In genomic region chr11:66071326-66071870, GRCh38 we compare ENCODE assay signal across 8 cellular contexts. TPM values are rescaled to one million over a fixed set of nuclear protein-coding genes. Genes with fewer than 3 reads are reported as not detected.
A peak's percentile ranks its signal among the peaks of the same experiment; 100 is the strongest.
DNase-seq lines count a peak whose midpoint lies in the region; ATAC-seq, FAIRE-seq and TF ChIP-seq lines count a peak whose summit lies in the region.

No MANE protein-coding gene starts in this region.

- WGBS in H1 (ENCODE audit: extremely low coverage in 1 of 2, insufficient coverage in 1 of 2, insufficient read length in 1 of 2, insufficient replicate concordance in 2 of 2, low coverage in 1 of 2, low lambda C conversion rate in 2 of 2, missing lambda C conversion rate in 1 of 2), 2 experiments: 64% methylated on average over 5 of the region's 5 CpGs; no CpG with 5 or more reads in 1 of the 2 experiments
- 13 to 15% (median 15%) methylated on average over 5 of the region's 5 CpGs for WGBS in ovary, 3 donors

- no peak overlapping the region for H3K56ac ChIP-seq in H1 (replicated peaks; ENCODE audit: insufficient read length, low read depth, low read length)

- H3K9ac ChIP-seq in H1 (replicated peaks in 1 of 4; ENCODE audit: extremely low read depth in 1 of 4, low read depth in 3 of 4, low read length in 3 of 4): peak overlapping the region in 1 of 4 experiments; percentile 0; a peak in 1 of 7 replicates

- H3K36me3 ChIP-seq in Panc1 (ENCODE audit: control insufficient read depth, insufficient read depth, low read length) (peaks cover 10% of the 10 kb centered on the region), H1 (ENCODE audit: control insufficient read depth in 2 of 4, insufficient read depth in 4 of 4, low read length in 3 of 4) (peaks cover 5 to 26% (median 20%) of the 10 kb centered on the region in 4 experiments), ovary (no peaks in the 10 kb centered on the region)

- no TSS peak for BruUV-seq in Panc1 (replicated peaks; lab: Mats Ljungman, UMichigan)

- DNase-seq in ELR (ENCODE audit: low read depth): peak; percentile 29
- no peak for DNase-seq in Panc1 (ENCODE audit: low read depth, low spot score)
- DNase-seq in H1 (ENCODE audit: low read depth in 1 of 2, low spot score in 2 of 2): no peak
- DNase-seq in ovary: peak in 1 of 5 donors; percentile 4
- no peak for DNase-seq in omental fat pad (ENCODE audit: low spot score)
- DNase-seq in NCI-H2029 (lab: John Stamatoyannopoulos, UW): no peak
- no peak for DNase-seq in NCI-H345 (lab: John Stamatoyannopoulos, UW)
- DNase-seq in ecto neural progenitor cell (ENCODE audit: low spot score): no peak

- H3K9me3 ChIP-seq in Panc1 (ENCODE audit: control insufficient read depth, insufficient read depth, low read depth, low read length): no peaks in the 10 kb centered on the region
- no peaks in the 10 kb centered on the region for H3K9me3 ChIP-seq in H1 (ENCODE audit: insufficient read depth in 2 of 2, low read depth in 1 of 2, low read length in 1 of 2)
- H3K9me3 ChIP-seq in ovary: no peaks in the 10 kb centered on the region

- ATAC-seq in Panc1: no peak
- ATAC-seq in omental fat pad (ENCODE audit: low FRiP score): no peak

- intact Hi-C loops in Panc1 (cut with micrococcal nuclease; ENCODE audit: unreplicated experiment): no loop called here
- intact Hi-C loops in ovary (cut with DNase I): no loop called here

- no peak overlapping the region for H3K14ac ChIP-seq in H1 (ENCODE audit: insufficient read length)

- no peak for TF ChIP-seq CTCF in Panc1 (IDR thresholded peaks at IDR 0.05)
- TF ChIP-seq CTCF in H1 (IDR thresholded peaks at IDR 0.05; ENCODE audit: control extremely low read depth in 1 of 3, insufficient read depth in 1 of 3, low read depth in 1 of 3, low read length in 3 of 3): no peak
- TF ChIP-seq CTCF in ovary (IDR thresholded peaks at IDR 0.05): no peak
- no peak for TF ChIP-seq CTCF in omental fat pad (IDR thresholded peaks at IDR 0.05)

- H2BK12ac ChIP-seq in H1 (ENCODE audit: low read depth, low read length): no peak overlapping the region

- H4K8ac ChIP-seq in H1 (ENCODE audit: extremely low read depth, insufficient read depth, low read length): no peak overlapping the region

- H2BK15ac ChIP-seq in H1 (ENCODE audit: low read length): no peak overlapping the region

- H2BK5ac ChIP-seq in H1 (ENCODE audit: low read depth, low read length): no peak overlapping the region

- H4K20me1 ChIP-seq in H1 (replicated peaks in 1 of 2; ENCODE audit: control insufficient read depth in 1 of 2, insufficient read depth in 2 of 2, low read length in 2 of 2): peaks cover 2 to 17% of the 10 kb centered on the region in 2 experiments

- no peak overlapping the region for H2BK120ac ChIP-seq in H1 (replicated peaks; ENCODE audit: low read depth, low read length)

- H2BK20ac ChIP-seq in H1 (ENCODE audit: low read length): no peak overlapping the region

- POLR2A ChIA-PET in Panc1 (lab: Charles Lee) (interaction anchor here (0.6 to 1.5 kb wide), 2 partner anchors 15 to 19 kb away, joined by 3 to 4 read pairs; partner anchors contain the start of gene SF3B2), H1 (lab: Charles Lee; ENCODE audit: partially characterized antibody) (interaction anchor here (0.7 to 9.7 kb wide), 10 partner anchors 8 to 501 kb away, joined by 3 to 150 read pairs (median 4); partner anchors contain the start of genes GAL3ST3, SF3B2 and ZNRD2)

- no peaks in the 10 kb centered on the region for H3K27me3 ChIP-seq in Panc1 (ENCODE audit: control insufficient read depth, insufficient read depth, low read length)
- H3K27me3 ChIP-seq in H1 (replicated peaks in 1 of 4; ENCODE audit: control insufficient read depth in 3 of 4, extremely low read depth in 1 of 4, insufficient read depth in 3 of 4, low read length in 3 of 4): no peaks in the 10 kb centered on the region
- H3K27me3 ChIP-seq in ovary: no peaks in the 10 kb centered on the region

- FAIRE-seq in H1 (lab: Jason Lieb, UNC): no peak

- no peak for TF ChIP-seq RAD21 in H1 (IDR thresholded peaks at IDR 0.05 in 1 of 2, conservative IDR thresholded peaks at IDR 0.05 in 1 of 2; ENCODE audit: low read depth in 2 of 2, low read length in 2 of 2)

- H3K4ac ChIP-seq in H1 (replicated peaks; ENCODE audit: insufficient read length, low read depth, low read length): no peak overlapping the region

- H3K4me1 ChIP-seq in Panc1 (ENCODE audit: control insufficient read depth, insufficient read depth, low read length) (peaks cover 27% of the 10 kb centered on the region), H1 (replicated peaks in 1 of 4; ENCODE audit: control insufficient read depth in 3 of 4, insufficient read depth in 4 of 4, low read length in 3 of 4) (peaks cover 5 to 13% (median 8%) of the 10 kb centered on the region in 4 experiments; a peak in 6 of 7 replicates), ovary (ENCODE audit: insufficient read depth) (peaks cover 12% of the 10 kb centered on the region)

- peak overlapping the region; percentile 73 to 79 for H3K4me3 ChIP-seq in Panc1 (ENCODE audit: low read depth in 2 of 2, low read length in 2 of 2)
- peak overlapping the region; percentile 43 to 90 (median 63) for H3K4me3 ChIP-seq in H1 (ENCODE audit: extremely low read depth in 1 of 4, insufficient read depth in 2 of 4, low read depth in 3 of 4, low read length in 4 of 4)
- peak overlapping the region; percentile 58 for H3K4me3 ChIP-seq in ovary

- H3K18ac ChIP-seq in H1 (ENCODE audit: extremely low read depth, low read length): no peak overlapping the region

- peaks cover 0 to 13% of the 10 kb centered on the region in 2 experiments; a peak in 2 of 4 replicates for H3K79me2 ChIP-seq in H1 (ENCODE audit: control insufficient read depth in 1 of 2, insufficient read depth in 2 of 2, low read length in 2 of 2)

- H3K27ac ChIP-seq in Panc1 (ENCODE audit: low read length) (peak overlapping the region; percentile 78), H1 (ENCODE audit: low read depth, low read length) (no peak overlapping the region), ovary (peak overlapping the region; percentile 47 to 82)

- H2AFZ ChIP-seq in H1 (ENCODE audit: low read length): no peak overlapping the region

- no peak overlapping the region for H4K91ac ChIP-seq in H1 (replicated peaks; ENCODE audit: insufficient read length, low read length)

- TF ChIP-seq EP300 in H1 (IDR thresholded peaks at IDR 0.05; ENCODE audit: borderline replicate concordance in 1 of 2, low read depth in 2 of 2, low read length in 2 of 2): no peak
- no peak for TF ChIP-seq EP300 in ovary (IDR thresholded peaks at IDR 0.05)

- in situ Hi-C loops in Panc1 (cut with HindIII; ENCODE audit: low pct_unique_long_range_greater_than_20kb, low sequenced_read_pairs): no loop called here

- no peaks in the 10 kb centered on the region; the same call in 1 of the 2 replicates for H3K79me1 ChIP-seq in H1 (ENCODE audit: low read depth, low read length)

- TF ChIP-seq POLR2A in H1 (IDR thresholded peaks at IDR 0.05; ENCODE audit: control extremely low read depth in 1 of 2, low read depth in 2 of 2, low read length in 2 of 2) (no peak), ovary (IDR thresholded peaks at IDR 0.05) (no peak)

- H2AK5ac ChIP-seq in H1 (ENCODE audit: low read depth, low read length): no peak overlapping the region

- H3K23ac ChIP-seq in H1 (ENCODE audit: insufficient read length): no peak overlapping the region

- no peaks in the 10 kb centered on the region; the same call in 1 of the 2 replicates for H3K23me2 ChIP-seq in H1 (ENCODE audit: low read depth, low read length)

- CTCF ChIA-PET in Panc1 (lab: Charles Lee): interaction anchor here (0.8 to 1.0 kb wide), 3 partner anchors 19 to 79 kb away, joined by 4 to 6 read pairs (median 4); partner anchors contain the start of gene SF3B2
- CTCF ChIA-PET in H1 (lab: Charles Lee; ENCODE audit: partially characterized antibody): interaction anchor here (1.0 to 6.8 kb wide), 6 partner anchors 19 to 63 kb away, joined by 3 to 73 read pairs (median 4); partner anchors contain the start of gene SF3B2

- peak overlapping the region; percentile 75 to 85 for H3K4me2 ChIP-seq in H1 (ENCODE audit: insufficient read depth in 1 of 2, low read depth in 2 of 2, low read length in 2 of 2)

- no peak overlapping the region for H4K5ac ChIP-seq in H1 (ENCODE audit: insufficient read length, low read depth, low read length)

RNA-seq across cellular contexts. Expression of gene PACS1, which starts 1.3 kb away (rescaled TPM):
- total RNA-seq in Panc1 (2021; ENCODE audit: unreplicated experiment) (91.8 TPM), ovary (10 to 100 TPM; 22.4 to 83.9 (median 73.9) TPM), omental fat pad (10 to 100 TPM; 24.5 to 41.1 (median 38.0) TPM)
- 106 TPM for polyA plus RNA-seq in Panc1 (2012; ENCODE audit: insufficient read length)
- total RNA-seq in H1 (2021; fragmentation: NEBNext Ultra II Directional; extraction: Animal tissue kit (Norgen Biotek cat#: 25700)): 34.4 and 36.0 TPM in 2 replicates
- polyA plus RNA-seq in H1 (2011; rRNA removed) (11.5 and 20.4 TPM in 2 replicates), ovary (10 to 100 TPM; 31.3 to 92.9 TPM)
- polyA plus RNA-seq in H1 (2011; cell fraction: cytosol; rRNA removed): 8.6 TPM
- 29.2 TPM for polyA plus RNA-seq in H1 (2011; cell fraction: nucleus; rRNA removed)
- polyA plus RNA-seq in H1 (2012, experiment 1 of 2): 22.0 to 27.8 TPM (median 25.4 TPM) in 4 replicates
- 16.7 TPM for polyA plus RNA-seq in H1 (2012, experiment 2 of 2)
- 15.2 TPM for polyA plus RNA-seq in H1 (2013, experiment 1 of 2)
- 15.8 TPM for polyA plus RNA-seq in H1 (2013, experiment 2 of 2)
- 43.7 and 45.1 TPM in 2 replicates for polyA minus RNA-seq in H1 (2011; rRNA and poly(A)+ RNA removed)
- polyA minus RNA-seq in H1 (2011; cell fraction: cytosol; rRNA and poly(A)+ RNA removed): 23.3 TPM
- polyA minus RNA-seq in H1 (2011; cell fraction: nucleus; rRNA and poly(A)+ RNA removed): 31.5 TPM

RNA-seq across cellular contexts. Expression of gene SF3B2, which starts 19.2 kb away (rescaled TPM):
- total RNA-seq in Panc1 (2021; ENCODE audit: unreplicated experiment) (271 TPM), ovary (100 to 1,000 TPM; 113 to 199 (median 189) TPM), omental fat pad (100 to 1,000 TPM in 3 of 4 donors, 10 to 100 TPM in 1; 98.9 to 173 (median 140) TPM)
- polyA plus RNA-seq in Panc1 (2012; ENCODE audit: insufficient read length): 244 TPM
- 231 and 237 TPM in 2 replicates for total RNA-seq in H1 (2021; fragmentation: NEBNext Ultra II Directional; extraction: Animal tissue kit (Norgen Biotek cat#: 25700))
- polyA plus RNA-seq in H1 (2011; rRNA removed) (182 and 270 TPM in 2 replicates), ovary (100 to 1,000 TPM; 132 to 203 TPM)
- polyA plus RNA-seq in H1 (2011; cell fraction: cytosol; rRNA removed): 135 TPM
- polyA plus RNA-seq in H1 (2011; cell fraction: nucleus; rRNA removed): 127 TPM
- 215 to 234 TPM (median 231 TPM) in 4 replicates for polyA plus RNA-seq in H1 (2012, experiment 1 of 2)
- polyA plus RNA-seq in H1 (2012, experiment 2 of 2): 164 TPM
- polyA plus RNA-seq in H1 (2013, experiment 1 of 2): 132 TPM
- polyA plus RNA-seq in H1 (2013, experiment 2 of 2): 130 TPM
- 42.1 and 54.9 TPM in 2 replicates for polyA minus RNA-seq in H1 (2011; rRNA and poly(A)+ RNA removed)
- 64.2 TPM for polyA minus RNA-seq in H1 (2011; cell fraction: cytosol; rRNA and poly(A)+ RNA removed)
- 50.8 TPM for polyA minus RNA-seq in H1 (2011; cell fraction: nucleus; rRNA and poly(A)+ RNA removed)

RNA-seq across cellular contexts. Expression of gene GAL3ST3, which starts 22.4 kb away (rescaled TPM):
- not detected for total RNA-seq in Panc1 (2021; ENCODE audit: unreplicated experiment)
- not detected for polyA plus RNA-seq in Panc1 (2012; ENCODE audit: insufficient read length)
- 21.1 and 21.4 TPM in 2 replicates for total RNA-seq in H1 (2021; fragmentation: NEBNext Ultra II Directional; extraction: Animal tissue kit (Norgen Biotek cat#: 25700))
- polyA plus RNA-seq in H1 (2011; rRNA removed): 21.1 and 35.0 TPM in 2 replicates
- polyA plus RNA-seq in H1 (2011; cell fraction: cytosol; rRNA removed): 17.0 TPM
- polyA plus RNA-seq in H1 (2011; cell fraction: nucleus; rRNA removed): 26.0 TPM
- polyA plus RNA-seq in H1 (2012, experiment 1 of 2): 10.8 to 19.1 TPM (median 17.8 TPM) in 4 replicates
- 15.7 TPM for polyA plus RNA-seq in H1 (2012, experiment 2 of 2)
- polyA plus RNA-seq in H1 (2013, experiment 1 of 2): 24.0 TPM
- 27.1 TPM for polyA plus RNA-seq in H1 (2013, experiment 2 of 2)
- 4.0 and 4.9 TPM in 2 replicates for polyA minus RNA-seq in H1 (2011; rRNA and poly(A)+ RNA removed)
- 14.5 TPM for polyA minus RNA-seq in H1 (2011; cell fraction: cytosol; rRNA and poly(A)+ RNA removed)
- 14.6 TPM for polyA minus RNA-seq in H1 (2011; cell fraction: nucleus; rRNA and poly(A)+ RNA removed)
- total RNA-seq in ovary: 1 to 10 TPM in 1 of 7 donors, under 1 TPM in 3, not detected in 3; 0.20 to 3.3 (median 0.70) TPM
- polyA plus RNA-seq in ovary: under 1 TPM in 1 of 2 donors, not detected in 1; 0.08 TPM
- 1 to 10 TPM in 1 of 4 donors, under 1 TPM in 1, not detected in 2; 0.19 to 1.2 TPM for total RNA-seq in omental fat pad

RNA-seq across cellular contexts. Expression of gene CATSPER1, which starts 45.1 kb away (rescaled TPM):
- total RNA-seq in Panc1 (2021; ENCODE audit: unreplicated experiment): 0.15 TPM
- polyA plus RNA-seq in Panc1 (2012; ENCODE audit: insufficient read length): 0.41 TPM
- total RNA-seq in H1 (2021; fragmentation: NEBNext Ultra II Directional; extraction: Animal tissue kit (Norgen Biotek cat#: 25700)): not detected in 2 replicates
- polyA plus RNA-seq in H1 (2011; rRNA removed): not detected in 2 replicates
- not detected for polyA plus RNA-seq in H1 (2011; cell fraction: cytosol; rRNA removed)
- polyA plus RNA-seq in H1 (2011; cell fraction: nucleus; rRNA removed): 0.07 TPM
- polyA plus RNA-seq in H1 (2012, experiment 1 of 2): not detected in 4 replicates
- polyA plus RNA-seq in H1 (2012, experiment 2 of 2): not detected
- polyA plus RNA-seq in H1 (2013, experiment 1 of 2): not detected
- not detected for polyA plus RNA-seq in H1 (2013, experiment 2 of 2)
- polyA minus RNA-seq in H1 (2011; rRNA and poly(A)+ RNA removed): not detected in 2 replicates
- polyA minus RNA-seq in H1 (2011; cell fraction: cytosol; rRNA and poly(A)+ RNA removed): not detected
- not detected for polyA minus RNA-seq in H1 (2011; cell fraction: nucleus; rRNA and poly(A)+ RNA removed)
- total RNA-seq in ovary: under 1 TPM in 1 of 7 donors, not detected in 6; 0.25 TPM
- polyA plus RNA-seq in ovary: not detected
- total RNA-seq in omental fat pad: under 1 TPM in 2 of 4 donors, not detected in 2; 0.24 to 0.69 TPM

RNA-seq across cellular contexts. Expression of gene CST6, which starts 59.6 kb away (rescaled TPM):
- total RNA-seq in Panc1 (2021; ENCODE audit: unreplicated experiment): 0.23 TPM
- polyA plus RNA-seq in Panc1 (2012; ENCODE audit: insufficient read length): not detected
- 1.6 and 1.8 TPM in 2 replicates for total RNA-seq in H1 (2021; fragmentation: NEBNext Ultra II Directional; extraction: Animal tissue kit (Norgen Biotek cat#: 25700))
- 7.6 and 8.6 TPM in 2 replicates for polyA plus RNA-seq in H1 (2011; rRNA removed)
- polyA plus RNA-seq in H1 (2011; cell fraction: cytosol; rRNA removed): 7.3 TPM
- 5.4 TPM for polyA plus RNA-seq in H1 (2011; cell fraction: nucleus; rRNA removed)
- polyA plus RNA-seq in H1 (2012, experiment 1 of 2): 1.7 to 3.7 TPM (median 3.2 TPM) in 4 replicates
- 2.0 TPM for polyA plus RNA-seq in H1 (2012, experiment 2 of 2)
- 2.4 TPM for polyA plus RNA-seq in H1 (2013, experiment 1 of 2)
- polyA plus RNA-seq in H1 (2013, experiment 2 of 2): 3.8 TPM
- polyA minus RNA-seq in H1 (2011; rRNA and poly(A)+ RNA removed): 1.0 TPM in 1 of 2 replicates, not detected in the other
- not detected for polyA minus RNA-seq in H1 (2011; cell fraction: cytosol; rRNA and poly(A)+ RNA removed)
- polyA minus RNA-seq in H1 (2011; cell fraction: nucleus; rRNA and poly(A)+ RNA removed): not detected
- 10 to 100 TPM in 1 of 7 donors, under 1 TPM in 4, not detected in 2; 0.32 to 25.4 (median 0.84) TPM for total RNA-seq in ovary
- polyA plus RNA-seq in ovary: under 1 TPM in 1 of 2 donors, not detected in 1; 0.30 TPM
- 1 to 10 TPM in 2 of 4 donors, not detected in 2; 1.6 to 6.2 TPM for total RNA-seq in omental fat pad
